ENCODE assay signal across 16 cellular contexts in genomic region chr1:14948112-14948652, GRCh38.
"Had no signal": no experiment of that assay in that cellular context is flagged by ENCODE, and none has a peak within 500 bp of the region (broad histone marks: within the 10 kb centered on the region; RNA-seq: fewer than 3 reads in every experiment).

No MANE protein-coding gene starts in this region.

- H3K36me3 Mint-ChIP-seq: stimulated activated naive B cell treated with anti-CD40 and anti-IgM and Interleukin-4, amounts not matched to agents 10 μg/mL and 1 μg/mL and 100 μg/mL, for 72 hours had no signal

- H3K27ac Mint-ChIP-seq: activated CD4-positive, alpha-beta T cell treated with anti-CD3 and anti-CD28 coated beads, Interleukin-2, amount 10 ng/mL, durations not matched to agents 24 days and 14 days; activated CD8-positive, alpha-beta T cell treated with anti-CD3 and anti-CD28 coated beads for 36 hours; activated naive CD4-positive, alpha-beta T cell treated with anti-CD3 and anti-CD28 coated beads for 36 hours; activated T-cell treated with anti-CD3 and anti-CD28 coated beads, Interleukin-2, amount 50 U/mL, for 24 hours; dendritic cell treated with granulocyte-macrophage colony-stimulating factor and Interleukin-4, amounts not matched to agents 40 ng/mL and 50 ng/mL, for 4 days; stimulated activated naive B cell treated with anti-CD40 and anti-IgM and Interleukin-4, amounts not matched to agents 10 μg/mL and 1 μg/mL and 100 μg/mL, for 72 hours had no signal

- H3K9me3 ChIP-seq: psoas muscle, uterus had no signal

- H3K4me1 Mint-ChIP-seq: activated CD4-positive, alpha-beta T cell treated with anti-CD3 and anti-CD28 coated beads, Interleukin-2, amount 10 ng/mL, durations not matched to agents 24 days and 14 days; stimulated activated naive B cell treated with anti-CD40 and anti-IgM and Interleukin-4, amounts not matched to agents 10 μg/mL and 1 μg/mL and 100 μg/mL, for 72 hours had no signal

- H3K27me3 Mint-ChIP-seq: activated CD4-positive, alpha-beta T cell treated with anti-CD3 and anti-CD28 coated beads, Interleukin-2, amount 10 ng/mL, durations not matched to agents 24 days and 14 days; activated CD8-positive, alpha-beta T cell treated with anti-CD3 and anti-CD28 coated beads for 36 hours; activated T-cell treated with anti-CD3 and anti-CD28 coated beads, Interleukin-2, amount 50 U/mL, for 24 hours; stimulated activated naive B cell treated with anti-CD40 and anti-IgM and Interleukin-4, amounts not matched to agents 10 μg/mL and 1 μg/mL and 100 μg/mL, for 72 hours had no signal

- H3K27ac ChIP-seq: psoas muscle, uterus had no signal

- ATAC-seq: activated CD8-positive, alpha-beta T cell treated with anti-CD3 and anti-CD28 coated beads for 36 hours; psoas muscle; right cardiac atrium; stimulated activated naive B cell treated with anti-CD40 and anti-IgM and Interleukin-4, amounts not matched to agents 10 μg/mL and 1 μg/mL and 100 μg/mL, for 72 hours had no signal

- H3K4me3 Mint-ChIP-seq: activated CD4-positive, alpha-beta T cell treated with anti-CD3 and anti-CD28 coated beads, Interleukin-2, amount 10 ng/mL, durations not matched to agents 24 days and 14 days; activated CD8-positive, alpha-beta T cell treated with anti-CD3 and anti-CD28 coated beads for 36 hours; activated naive CD4-positive, alpha-beta T cell treated with anti-CD3 and anti-CD28 coated beads for 36 hours; activated T-cell treated with anti-CD3 and anti-CD28 coated beads, Interleukin-2, amount 50 U/mL, for 24 hours; dendritic cell treated with granulocyte-macrophage colony-stimulating factor and Interleukin-4, amounts not matched to agents 40 ng/mL and 50 ng/mL, for 4 days; nephron; stimulated activated naive B cell treated with anti-CD40 and anti-IgM and Interleukin-4, amounts not matched to agents 10 μg/mL and 1 μg/mL and 100 μg/mL, for 72 hours had no signal

- H3K27me3 ChIP-seq: uterus had no signal

- DNase-seq: activated CD4-positive, alpha-beta T cell treated with anti-CD3 and anti-CD28 coated beads, Interleukin-2, amount 10 ng/mL, durations not matched to agents 24 days and 14 days; activated CD4-positive, CD25-positive, alpha-beta regulatory T cell; activated CD8-positive, alpha-beta T cell treated with anti-CD3 and anti-CD28 coated beads for 36 hours; activated naive CD4-positive, alpha-beta T cell treated with anti-CD3 and anti-CD28 coated beads for 36 hours; activated T-cell treated with anti-CD3 and anti-CD28 coated beads, Interleukin-2, amount 50 U/mL, for 24 hours; anterior cingulate cortex; cerebellar nuclear complex; effector CD8-positive, alpha-beta T cell; right cardiac atrium; stimulated activated naive B cell treated with anti-CD40 and anti-IgM and Interleukin-4, amounts not matched to agents 10 μg/mL and 1 μg/mL and 100 μg/mL, for 72 hours; T-helper 1 cell; T1000; uterus had no signal

- H3K9me3 Mint-ChIP-seq: activated CD4-positive, alpha-beta T cell treated with anti-CD3 and anti-CD28 coated beads, Interleukin-2, amount 10 ng/mL, durations not matched to agents 24 days and 14 days; activated CD8-positive, alpha-beta T cell treated with anti-CD3 and anti-CD28 coated beads for 36 hours; activated naive CD4-positive, alpha-beta T cell treated with anti-CD3 and anti-CD28 coated beads for 36 hours; activated T-cell treated with anti-CD3 and anti-CD28 coated beads, Interleukin-2, amount 50 U/mL, for 24 hours; dendritic cell treated with granulocyte-macrophage colony-stimulating factor and Interleukin-4, amounts not matched to agents 40 ng/mL and 50 ng/mL, for 4 days; nephron; stimulated activated naive B cell treated with anti-CD40 and anti-IgM and Interleukin-4, amounts not matched to agents 10 μg/mL and 1 μg/mL and 100 μg/mL, for 72 hours had no signal

- H3K36me3 ChIP-seq: uterus had no signal

- H3K4me3 ChIP-seq: psoas muscle, uterus had no signal
